ENCODE assay signal across 21 cellular contexts in genomic region chr5:23035555-23036090, GRCh38.
A peak's percentile ranks its signal among the peaks of the same experiment; 100 is the strongest.
DNase-seq lines count a peak whose midpoint lies in the region; ATAC-seq, FAIRE-seq and TF ChIP-seq lines count a peak whose summit lies in the region.
"Had no signal": no experiment of that assay in that cellular context is flagged by ENCODE, and none has a peak within 500 bp of the region (broad histone marks: within the 10 kb centered on the region; RNA-seq: fewer than 3 reads in every experiment).

No MANE protein-coding gene starts in this region.

- H3K36me3 ChIP-seq in GM12878 (ENCODE audit: control insufficient read depth in 2 of 2, insufficient read depth in 2 of 2, low read length in 1 of 2), result no peaks in the 10 kb centered on the region
- H3K36me3 ChIP-seq: BLaER1 had no signal

- H3K27ac ChIP-seq in GM12878 (ENCODE audit: control insufficient read depth, insufficient read depth), result no peak overlapping the region
- H3K27ac ChIP-seq: A549, BLaER1, C4-2B had no signal

- ATAC-seq in GM18868 (IDR thresholded peaks at IDR 0.05; ENCODE audit: unreplicated experiment), result peak; percentile 69
- ATAC-seq in GM12878, result peak; percentile 65
- peak; percentile 85 to 95 for ATAC-seq in naive B cell (ENCODE audit: low read depth in 2 of 2)
- no peak for ATAC-seq in stimulated activated naive CD8-positive, alpha-beta T cell treated with anti-CD3 and anti-CD28 coated beads, Interleukin-15, amount 100 ng/mL, for 72 hours
- ATAC-seq: A549; CD8-positive, alpha-beta T cell; GM23338; HCT116 had no signal

- CTCF ChIA-PET in GM12878 (lab: Yijun Ruan, JAX), result interaction anchor here (1.8 kb wide), 1 partner anchor 15 kb away, joined by 5 read pairs; no protein-coding TSS in a partner anchor

- H2AFZ ChIP-seq in GM12878 (ENCODE audit: control insufficient read depth, low read depth, low read length), result no peak overlapping the region
- H2AFZ ChIP-seq: GM23338 had no signal

- no peak overlapping the region for H3K9ac ChIP-seq in GM12878 (ENCODE audit: control insufficient read depth, insufficient read depth, low read length)
- H3K9ac ChIP-seq: BLaER1 had no signal

- in situ Hi-C loops in GM12878 (cut with MboI), result no loop called here

- peak overlapping the region in 4 of 6 donors; percentile 2 to 39 (median 10) for H3K27ac Mint-ChIP-seq in naive B cell
- no peak overlapping the region for H3K27ac Mint-ChIP-seq in stimulated activated naive CD8-positive, alpha-beta T cell treated with anti-CD3 and anti-CD28 coated beads, Interleukin-15, amount 100 ng/mL, for 72 hours
- H3K27ac Mint-ChIP-seq: CD4-positive, CD25-positive, alpha-beta regulatory T cell; CD8-positive, alpha-beta T cell; GM23338; H9 had no signal

- H3K4me1 Mint-ChIP-seq in naive B cell, result peaks cover 7 to 14% (median 8%) of the 10 kb centered on the region in 3 donors
- no peaks in the 10 kb centered on the region for H3K4me1 Mint-ChIP-seq in stimulated activated naive CD8-positive, alpha-beta T cell treated with anti-CD3 and anti-CD28 coated beads, Interleukin-15, amount 100 ng/mL, for 72 hours
- H3K4me1 Mint-ChIP-seq: CD4-positive, CD25-positive, alpha-beta regulatory T cell; GM23338; H9 had no signal

- RAD21 ChIA-PET in GM12878 (lab: Charles Lee; ENCODE audit: unreplicated experiment), result no interaction called here

- H3K27me3 ChIP-seq in GM12878 (replicated peaks in 1 of 2; ENCODE audit: control insufficient read depth in 2 of 2, insufficient read depth in 2 of 2, low read length in 1 of 2), result no peaks in the 10 kb centered on the region
- H3K27me3 ChIP-seq: BLaER1 had no signal

- TF ChIP-seq CTCF in GM12878 (IDR thresholded peaks at IDR 0.05 in 2 of 3, conservative IDR thresholded peaks at IDR 0.05 in 1 of 3; ENCODE audit: control insufficient read depth in 2 of 3, extremely low read depth in 1 of 3, insufficient read depth in 1 of 3, low read depth in 3 of 3, low read length in 3 of 3), result no peak

- intact Hi-C loops in GM12878 (cut with micrococcal nuclease; ENCODE audit: unreplicated experiment), result no loop called here

- H4K20me1 ChIP-seq in GM12878 (ENCODE audit: control insufficient read depth, insufficient read depth), result no peaks in the 10 kb centered on the region
- H4K20me1 ChIP-seq: BLaER1 had no signal

- 0% methylated on average over 1 of the region's 1 CpG for WGBS in GM12878 (ENCODE audit: insufficient coverage, insufficient replicate concordance, low lambda C conversion rate, missing lambda C conversion rate)

- H3K4me3 Mint-ChIP-seq in naive B cell, result peak overlapping the region in 3 of 8 donors; percentile 9 to 55 (median 43)
- H3K4me3 Mint-ChIP-seq in stimulated activated naive CD8-positive, alpha-beta T cell treated with anti-CD3 and anti-CD28 coated beads, Interleukin-15, amount 100 ng/mL, for 72 hours, result no peak overlapping the region
- H3K4me3 Mint-ChIP-seq: CD4-positive, CD25-positive, alpha-beta regulatory T cell; CD8-positive, alpha-beta T cell; GM23338; H9 had no signal

- H3K4me2 ChIP-seq in GM12878 (ENCODE audit: control insufficient read depth, insufficient read depth), result no peak overlapping the region
- H3K4me2 ChIP-seq: A549, BLaER1, GM23338 had no signal

- POLR2A ChIA-PET in GM12878 (lab: Charles Lee), result no interaction called here

- no peaks in the 10 kb centered on the region for H3K79me2 ChIP-seq in GM12878 (ENCODE audit: control insufficient read depth, insufficient read depth, low read length)

- TF ChIP-seq POLR2A in GM12878 (IDR thresholded peaks at IDR 0.05; ENCODE audit: low read depth, low read length), result no peak

- SMC1A ChIA-PET in GM12878 (lab: Charles Lee; ENCODE audit: uncharacterized antibody, unreplicated experiment), result interaction anchor here (0.9 to 1.6 kb wide), 4 partner anchors 19 to 119 kb away, joined by 3 read pairs; no protein-coding TSS in a partner anchor

- no TSS peak for BruUV-seq in GM12878 (replicated peaks; lab: Mats Ljungman, UMichigan)

- no peak overlapping the region for H3K4me3 ChIP-seq in GM12878
- H3K4me3 ChIP-seq: A549, BLaER1, GM23338 had no signal

- FAIRE-seq in GM12878 (lab: Jason Lieb, UNC), result no peak
- FAIRE-seq: A549, G401.6 had no signal

- H3K9me3 Mint-ChIP-seq in naive B cell, result peaks cover 1 to 17% (median 6%) of the 10 kb centered on the region in 7 donors
- H3K9me3 Mint-ChIP-seq in stimulated activated naive CD8-positive, alpha-beta T cell treated with anti-CD3 and anti-CD28 coated beads, Interleukin-15, amount 100 ng/mL, for 72 hours, result peaks cover 0 to 7% of the 10 kb centered on the region in 2 donors
- H3K9me3 Mint-ChIP-seq: GM23338, H9 had no signal

- H3K4me1 ChIP-seq in GM12878 (ENCODE audit: control insufficient read depth, insufficient read depth, low read length), result no peaks in the 10 kb centered on the region
- H3K4me1 ChIP-seq: A549, BLaER1, Caco-2 had no signal

- TF ChIP-seq EP300 in GM12878 (IDR thresholded peaks at IDR 0.05; ENCODE audit: borderline replicate concordance in 1 of 2, control insufficient read depth in 1 of 2, low read depth in 2 of 2, low read length in 2 of 2), result no peak

- no peak for TF ChIP-seq RAD21 in GM12878 (IDR thresholded peaks at IDR 0.05; ENCODE audit: insufficient read depth, low read depth, low read length)

- DNase-seq in GM12878 (ENCODE audit: low read depth, low spot score) (no peak), naive B cell (peak; percentile 10), NCI-H2171 treated with DMSO at 0.1 percent for 48 hours (lab: John Stamatoyannopoulos, UW) (no peak), SIG-M5 (lab: John Stamatoyannopoulos, UW) (no peak)
- DNase-seq in stimulated activated naive CD8-positive, alpha-beta T cell treated with anti-CD3 and anti-CD28 coated beads, Interleukin-15, amount 100 ng/mL, for 72 hours, result no peak
- DNase-seq: 8988T; ACHN; AML-193; Caco-2; CD4-positive, CD25-positive, alpha-beta regulatory T cell; CD8-positive, alpha-beta T cell; DMS153; DND-41; H9 had no signal

- no peaks in the 10 kb centered on the region for H3K9me3 ChIP-seq in GM12878 (replicated peaks; ENCODE audit: control insufficient read depth, insufficient read depth, low read length)
- H3K9me3 ChIP-seq: A549, BLaER1, Caco-2 had no signal

- H3K36me3 Mint-ChIP-seq in naive B cell, result peaks cover 0 to 7% of the 10 kb centered on the region in 2 donors
- H3K36me3 Mint-ChIP-seq: CD4-positive, CD25-positive, alpha-beta regulatory T cell; CD8-positive, alpha-beta T cell had no signal

- H3K27me3 Mint-ChIP-seq in naive B cell, result peaks cover 0 to 4% (median 0%) of the 10 kb centered on the region in 3 donors
- no peaks in the 10 kb centered on the region for H3K27me3 Mint-ChIP-seq in stimulated activated naive CD8-positive, alpha-beta T cell treated with anti-CD3 and anti-CD28 coated beads, Interleukin-15, amount 100 ng/mL, for 72 hours
- H3K27me3 Mint-ChIP-seq: CD4-positive, CD25-positive, alpha-beta regulatory T cell had no signal

TF ChIP-seq in GM12878, 131 proteins besides CTCF, POLR2A, EP300 and RAD21:
- TF ChIP-seq PAX5 (IDR thresholded peaks at IDR 0.05; ENCODE audit: borderline replicate concordance, low read depth, low read length), result no peak
- peak; percentile 55 for TF ChIP-seq MEF2B (IDR thresholded peaks at IDR 0.05; ENCODE audit: partially characterized antibody, poor library complexity, severe bottlenecking)
- TF ChIP-seq ESRRA (IDR thresholded peaks at IDR 0.05; ENCODE audit: low read length), result peak; percentile 83; the same call in 1 of the 2 replicates

Comparison
In these comparisons a context has a peak if more than half of its experiments do, and no peak if none do; other contexts are left out.
1. H3K27ac Mint-ChIP-seq: peak in naive B cell (4 of 6); none in stimulated activated naive CD8-positive, alpha-beta T cell treated with anti-CD3 and anti-CD28 coated beads, Interleukin-15, amount 100 ng/mL, for 72 hours (0 of 2).